Comparison of ENCODE assay signal across 25 cellular contexts in genomic region chr7:69622960-69623359, GRCh38. TPM values are rescaled to one million over a fixed set of nuclear protein-coding genes. Genes with fewer than 3 reads are reported as not detected.
DNase-seq lines count a peak whose midpoint lies in the region; ATAC-seq, FAIRE-seq and TF ChIP-seq lines count a peak whose summit lies in the region.
"Had no signal": no experiment of that assay in that cellular context is flagged by ENCODE, and none has a peak within 500 bp of the region (broad histone marks: within the 10 kb centered on the region; RNA-seq: fewer than 3 reads in every experiment).

No MANE protein-coding gene starts in this region.

- no peaks in the 10 kb centered on the region for H3K36me3 ChIP-seq in HEK293 (ENCODE audit: control insufficient read depth in 2 of 2, insufficient read depth in 1 of 2, low read length in 2 of 2)
- H3K36me3 ChIP-seq in OCI-LY1 (ENCODE audit: insufficient read depth, low read length) = no peaks in the 10 kb centered on the region
- no peaks in the 10 kb centered on the region for H3K36me3 ChIP-seq in right lobe of liver
- H3K36me3 ChIP-seq in HAP-1 (replicated peaks) = no peaks in the 10 kb centered on the region
- H3K36me3 ChIP-seq: adrenal gland, breast epithelium had no signal

- H3K9me2 ChIP-seq in OCI-LY1 (ENCODE audit: low read depth, low read length) = no peaks in the 10 kb centered on the region

- H3F3A ChIP-seq in OCI-LY1 (ENCODE audit: insufficient read depth, low read length) = 0 out of 2 replicates have a peak, but pooled peaks cover 1% of the 10 kb centered on the region

- H3K27ac ChIP-seq in HEK293 (ENCODE audit: extremely low read depth, low read depth, low read length) (no peak overlapping the region), OCI-LY1 (ENCODE audit: low read depth, low read length, poor library complexity, severe bottlenecking) (peak overlapping the region; percentile 95), right lobe of liver (no peak overlapping the region)
- H3K27ac ChIP-seq: adrenal gland, breast epithelium, skin epidermis had no signal

- DNase-seq in GM12891 (ENCODE audit: insufficient read length, low spot score) (no peak), right lobe of liver (no peak), HAP-1 (ENCODE audit: low spot score in 2 of 2) (no peak), germinal center (ENCODE audit: low spot score) (no peak)
- no peak for DNase-seq in NK-92 treated with Interleukin-12 subunit alpha and Interleukin-12 subunit beta, amount 100 ng/mL, for 24 hours (lab: John Stamatoyannopoulos, UW)
- DNase-seq: activated CD8-positive, alpha-beta T cell treated with anti-CD3 and anti-CD28 coated beads for 36 hours; activated naive CD4-positive, alpha-beta T cell; adrenal gland; CD8-positive, alpha-beta T cell; DND-41; KBM-7; kidney; NCI-H1694; NCI-H2171 treated with DMSO at 0.1 percent for 48 hours; NCI-H69; stimulated activated CD4-positive, alpha-beta T cell treated with anti-CD3 and anti-CD28 coated beads, Interleukin-1b, Interleukin-23, amount 100 ng/mL, for 48 hours; SW 1271 had no signal

- no peak overlapping the region for H2AFZ ChIP-seq in OCI-LY1 (ENCODE audit: low read length)
- H2AFZ ChIP-seq: GM23338 had no signal

- WGBS in right lobe of liver (ENCODE audit: insufficient coverage, low coverage, low lambda C conversion rate, missing lambda C conversion rate) = 40% methylated on average over 3 of the region's 3 CpGs

- in situ Hi-C loops in HAP-1 (cut with MboI; ENCODE audit: low sequenced_read_pairs) = no loop called here

- POLR2A ChIA-PET in HEK293 (lab: Yijun Ruan, JAX) = no interaction called here

- ATAC-seq in right lobe of liver (peak in 3 of 4 donors; percentile 43 to 82 (median 50)), HG03354 (IDR thresholded peaks at IDR 0.05; ENCODE audit: poor library complexity, severe bottlenecking, unreplicated experiment) (no peak)
- ATAC-seq: activated CD4-positive, CD25-positive, alpha-beta regulatory T cell treated with anti-CD3 and anti-CD28 coated beads, Interleukin-2, amount 50 U/mL, for 24 hours; activated CD8-positive, alpha-beta T cell treated with anti-CD3 and anti-CD28 coated beads for 36 hours; CD8-positive, alpha-beta T cell had no signal

- H3K9me3 ChIP-seq in HEK293 (ENCODE audit: control insufficient read depth, insufficient read depth, low read depth, low read length) (no peaks in the 10 kb centered on the region), OCI-LY1 (ENCODE audit: low read length) (no peaks in the 10 kb centered on the region), right lobe of liver (no peaks in the 10 kb centered on the region), HAP-1 (no peaks in the 10 kb centered on the region)
- H3K9me3 ChIP-seq: adrenal gland, breast epithelium had no signal

- H3K4me1 ChIP-seq in HEK293 (ENCODE audit: control insufficient read depth, insufficient read depth, low read length) (peaks cover 49% of the 10 kb centered on the region), OCI-LY1 (ENCODE audit: insufficient read depth, low read length, severe bottlenecking) (peaks cover 100% of the 10 kb centered on the region), right lobe of liver (no peaks in the 10 kb centered on the region), HAP-1 (peaks cover 44% of the 10 kb centered on the region)
- H3K4me1 ChIP-seq: breast epithelium had no signal

- H3K4me2 ChIP-seq in OCI-LY1 (ENCODE audit: low read length) = peak overlapping the region; percentile 17; the same call in 1 of the 2 replicates
- H3K4me2 ChIP-seq: GM23338 had no signal

- H3K4me3 ChIP-seq in HEK293 (ENCODE audit: low read depth, low read length) (no peak overlapping the region), OCI-LY1 (ENCODE audit: low read depth, low read length, poor library complexity, severe bottlenecking) (no peak overlapping the region), right lobe of liver (no peak overlapping the region), HAP-1 (no peak overlapping the region)
- H3K4me3 ChIP-seq: adrenal gland, breast epithelium, GM23338, skin epidermis had no signal

- peak; percentile 66 for FAIRE-seq in GM12891 (lab: Jason Lieb, UNC)
- FAIRE-seq: endometrium, kidney had no signal

- no peak overlapping the region for H3K9ac ChIP-seq in OCI-LY1 (ENCODE audit: low read length)

- H3K27me3 ChIP-seq in OCI-LY1 (ENCODE audit: insufficient read depth, low read length) (no peaks in the 10 kb centered on the region), right lobe of liver (no peaks in the 10 kb centered on the region), HAP-1 (ENCODE audit: low read depth) (no peaks in the 10 kb centered on the region)
- H3K27me3 ChIP-seq: adrenal gland, breast epithelium had no signal

- H4K20me1 ChIP-seq in OCI-LY1 (ENCODE audit: insufficient read depth, low read length) = 0 out of 2 replicates have a peak, but pooled peaks cover 3% of the 10 kb centered on the region

- TF ChIP-seq POLR2A in GM12891 (IDR thresholded peaks at IDR 0.05; ENCODE audit: low read depth, low read length) (no peak), right lobe of liver (IDR thresholded peaks at IDR 0.05) (no peak)

- H3K79me2 ChIP-seq in OCI-LY1 (ENCODE audit: insufficient read depth, low read length) = peaks cover 100% of the 10 kb centered on the region

- intact Hi-C loops in right lobe of liver (cut with DNase I) = no loop called here

- TF ChIP-seq CTCF in HEK293 (tag by site-specific recombination; IDR thresholded peaks at IDR 0.05) (no peak), OCI-LY1 (IDR thresholded peaks at IDR 0.05; ENCODE audit: low read length) (no peak), right lobe of liver (IDR thresholded peaks at IDR 0.05) (no peak)

- CTCF ChIA-PET in HEK293 (lab: Yijun Ruan, JAX) = no interaction called here

TF ChIP-seq in GM12891, 5 proteins besides CTCF, POLR2A, EP300 and RAD21:
- TF ChIP-seq PAX5 (IDR thresholded peaks at IDR 0.05; ENCODE audit: insufficient read depth, low read length, severe bottlenecking) (no peak), POLR2AphosphoS5 (IDR thresholded peaks at IDR 0.05; ENCODE audit: low read depth, low read length) (no peak), TAF1 (IDR thresholded peaks at IDR 0.05; ENCODE audit: low read depth, low read length) (no peak), SPI1 (IDR thresholded peaks at IDR 0.05; ENCODE audit: low read depth, low read length) (no peak), POU2F2 (IDR thresholded peaks at IDR 0.05; ENCODE audit: low read depth, low read length) (no peak)
TF ChIP-seq in GM12891: peak in this region for 0.

TF ChIP-seq in HEK293, 187 proteins besides CTCF, POLR2A, EP300 and RAD21:
- TF ChIP-seq ZBTB10 (tag by site-specific recombination; IDR thresholded peaks at IDR 0.05) = no peak
- peak; percentile 72 for TF ChIP-seq ZBTB20 (tag by site-specific recombination; IDR thresholded peaks at IDR 0.05)
- 0 out of 2 replicates have a peak, but pooled peaks have one; percentile 90 for TF ChIP-seq ZNF362 (tag by site-specific recombination; IDR thresholded peaks at IDR 0.05)
- peak; percentile 66; the same call in 1 of the 2 replicates for TF ChIP-seq PRDM4 (tag by site-specific recombination; IDR thresholded peaks at IDR 0.05)
- TF ChIP-seq ZNF600 (tag by site-specific recombination; IDR thresholded peaks at IDR 0.05) = peak; percentile 92
- TF ChIP-seq OSR2 (tag by site-specific recombination; IDR thresholded peaks at IDR 0.05) = no peak

RNA-seq across cellular contexts. Expression of gene AUTS2, which starts 24.7 kb away (rescaled TPM):
- polyA plus RNA-seq in GM12891 (2012; ENCODE audit: low read depth, missing spikeins) = 9.2 TPM
- total RNA-seq in right lobe of liver = 10 to 100 TPM; 10.4 to 32.0 (median 19.3) TPM
